In the genomic region with DNA sequence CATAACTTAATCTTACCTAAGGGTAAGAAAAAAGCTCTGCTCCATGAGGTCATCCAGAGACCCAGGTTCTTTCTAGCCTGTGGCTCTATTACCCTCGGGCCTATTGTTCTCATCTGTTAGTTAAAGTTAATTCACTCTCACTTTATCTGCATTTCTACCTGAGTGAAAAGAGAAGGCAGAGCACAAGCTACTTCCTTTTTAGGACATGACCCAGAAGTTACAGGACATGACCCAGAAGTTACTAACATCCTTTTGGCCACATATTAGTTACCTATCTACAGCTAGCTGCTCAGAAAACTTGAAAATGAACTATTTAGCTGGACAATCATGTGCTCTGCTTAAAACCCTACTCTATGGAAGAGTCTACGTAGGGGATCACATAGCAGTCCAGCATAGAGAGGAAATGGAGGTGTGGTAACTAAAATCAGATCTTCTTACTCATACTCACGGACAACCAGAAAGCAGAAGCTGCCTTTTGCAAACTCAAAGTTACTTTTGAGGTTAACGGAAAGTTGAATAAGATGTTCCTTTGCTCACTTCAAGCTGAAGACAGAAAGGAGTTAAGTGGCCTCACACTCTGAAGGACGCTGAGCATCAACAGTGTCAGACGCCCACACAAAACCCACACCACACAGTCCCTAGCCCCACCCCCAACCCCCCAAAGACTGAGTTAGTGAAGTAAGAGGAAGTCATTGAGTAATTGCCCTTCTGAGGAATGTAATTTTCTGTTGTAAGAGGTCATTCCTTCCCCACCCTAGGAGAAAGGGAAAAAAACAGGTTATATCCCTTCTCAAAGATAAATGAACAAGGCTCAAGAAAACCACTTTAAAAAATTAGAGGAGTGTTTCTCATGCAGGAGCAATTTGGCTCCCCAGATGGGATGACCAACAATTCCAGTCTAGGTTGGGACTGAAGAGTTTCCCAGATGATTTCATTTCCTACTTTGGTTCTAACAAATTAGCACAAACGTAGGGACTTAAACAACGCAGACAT, we compare ENCODE assay signal across 8 cellular contexts. TPM values are rescaled to one million over a fixed set of nuclear protein-coding genes. Genes with fewer than 3 reads are reported as not detected.
A peak's percentile ranks its signal among the peaks of the same experiment; 100 is the strongest.
DNase-seq lines count a peak whose midpoint lies in the region; ATAC-seq and TF ChIP-seq lines count a peak whose summit lies in the region.

No MANE protein-coding gene starts in this region.

- POLR2A ChIA-PET in Caco-2 (lab: Charles Lee): no interaction called here

- H3K4me1 Mint-ChIP-seq in Caco-2 (ENCODE audit: low read depth, unreplicated experiment): no peaks in the 10 kb centered on the region

- peaks cover 5% of the 10 kb centered on the region for H3K27me3 Mint-ChIP-seq in Caco-2 (ENCODE audit: insufficient read depth, unreplicated experiment)

- H3K4me3 ChIP-seq in Caco-2 (ENCODE audit: low read depth, low read length): no peak overlapping the region

- ATAC-seq in GM18861 (IDR thresholded peaks at IDR 0.05; ENCODE audit: unreplicated experiment): peak; percentile 66
- ATAC-seq in HG02973 (IDR thresholded peaks at IDR 0.05; ENCODE audit: unreplicated experiment): peak; percentile 53
- peak; percentile 89 to 92 for ATAC-seq in activated CD4-positive, CD25-positive, alpha-beta regulatory T cell treated with anti-CD3 and anti-CD28 coated beads, Interleukin-2, amount 50 U/mL, for 24 hours
- ATAC-seq in esophagus mucosa: peak; percentile 66

- DNase-seq in stimulated activated CD8-positive, alpha-beta memory T cell treated with anti-CD3 and anti-CD28 coated beads, Interleukin-7, amount 100 ng/mL, for 1 hour (ENCODE audit: low read depth in 2 of 2): peak; percentile 38 to 51
- DNase-seq in iPS-NIHi7 (ENCODE audit: extremely low spot score) (no peak), NCI-H69 (lab: John Stamatoyannopoulos, UW) (no peak), Caco-2 (no peak)

- H3K36me3 ChIP-seq in Caco-2 (ENCODE audit: control insufficient read depth, insufficient read depth, low read length): no peaks in the 10 kb centered on the region

- H3K27me3 ChIP-seq in Caco-2 (replicated peaks; ENCODE audit: control insufficient read depth, insufficient read depth, low read length): no peaks in the 10 kb centered on the region

- no TSS peak for BruUV-seq in Caco-2 (replicated peaks; lab: Mats Ljungman, UMichigan)

- H3K9me3 ChIP-seq in Caco-2: no peaks in the 10 kb centered on the region

- no peaks in the 10 kb centered on the region for H3K9me3 Mint-ChIP-seq in Caco-2 (ENCODE audit: unreplicated experiment)

- H3K4me1 ChIP-seq in Caco-2: no peaks in the 10 kb centered on the region

- intact Hi-C loops in Caco-2 (cut with micrococcal nuclease; ENCODE audit: unreplicated experiment): no loop called here

- no peak overlapping the region for H3K4me3 Mint-ChIP-seq in Caco-2 (ENCODE audit: unreplicated experiment)

- no peak for TF ChIP-seq CTCF in Caco-2 (IDR thresholded peaks at IDR 0.05; ENCODE audit: insufficient read depth in 1 of 2, low read depth in 1 of 2, low read length in 1 of 2, severe bottlenecking in 1 of 2, unreplicated experiment in 1 of 2)

- H3K27ac Mint-ChIP-seq in Caco-2 (ENCODE audit: unreplicated experiment): no peak overlapping the region

- H3K36me3 Mint-ChIP-seq in Caco-2 (ENCODE audit: insufficient read depth, unreplicated experiment): no peaks in the 10 kb centered on the region

- CTCF ChIA-PET in Caco-2 (lab: Charles Lee): no interaction called here

RNA-seq across cellular contexts. Expression of gene TAB2, which starts 45.9 kb away (rescaled TPM):
- total RNA-seq in esophagus mucosa (34.0 TPM), Caco-2 (2022) (43.6 and 43.7 TPM in 2 replicates)

Comparison
In these comparisons a context has a peak if more than half of its experiments do, and no peak if none do; other contexts are left out.
1. DNase-seq: peak in stimulated activated CD8-positive, alpha-beta memory T cell treated with anti-CD3 and anti-CD28 coated beads, Interleukin-7, amount 100 ng/mL, for 1 hour (2 of 2); none in iPS-NIHi7 (single experiment), NCI-H69 (single experiment) and Caco-2 (0 of 2).
2. Peak in every context shown above with its lines, with median percentiles within 50 percentile points of each other: ATAC-seq.